In genomic region chr6:107116328-107116892, GRCh38 we compare ENCODE assay signal across 8 cellular contexts. TPM values are rescaled to one million over a fixed set of nuclear protein-coding genes. Genes with fewer than 3 reads are reported as not detected.
DNase-seq lines count a peak whose midpoint lies in the region; ATAC-seq and TF ChIP-seq lines count a peak whose summit lies in the region.

No MANE protein-coding gene starts in this region.

- H3K79me2 ChIP-seq in Karpas-422 (ENCODE audit: low read length), result peaks cover 26% of the 10 kb centered on the region

- no peaks in the 10 kb centered on the region for H4K20me1 ChIP-seq in Karpas-422 (ENCODE audit: insufficient read depth, low read depth, low read length)

- H3K9ac ChIP-seq in ES-I3 (ENCODE audit: low read depth, low read length), result peak overlapping the region; percentile 87
- H3K9ac ChIP-seq in Karpas-422 (ENCODE audit: low read length), result peak overlapping the region; percentile 47

- 1 to 3% methylated on average over 15 of the region's 15 CpGs for WGBS in lower leg skin, 2 donors
- 4% methylated on average over 15 of the region's 15 CpGs for WGBS in suprapubic skin

- no peak overlapping the region for H3K27ac Mint-ChIP-seq in central memory CD8-positive, alpha-beta T cell (ENCODE audit: low read depth)

- no peaks in the 10 kb centered on the region for H3K9me3 Mint-ChIP-seq in central memory CD8-positive, alpha-beta T cell

- H3K4me1 Mint-ChIP-seq in central memory CD8-positive, alpha-beta T cell, result peaks cover 12% of the 10 kb centered on the region

- H3K36me3 ChIP-seq in ES-I3 (ENCODE audit: insufficient read depth, low read length), result no peaks in the 10 kb centered on the region
- no peaks in the 10 kb centered on the region for H3K36me3 ChIP-seq in Karpas-422 (ENCODE audit: insufficient read depth, low read length)
- no peaks in the 10 kb centered on the region for H3K36me3 ChIP-seq in suprapubic skin

- peak overlapping the region; percentile 80 for H3K4me2 ChIP-seq in Karpas-422 (ENCODE audit: low read depth, low read length, poor library complexity, severe bottlenecking)

- intact Hi-C loops in lower leg skin (cut with DNase I; ENCODE audit: low total_unique reads), result no loop called here

- TF ChIP-seq CTCF in lower leg skin (IDR thresholded peaks at IDR 0.05) (no peak), suprapubic skin (IDR thresholded peaks at IDR 0.05) (no peak)

- H3K9me3 ChIP-seq in ES-I3 (ENCODE audit: control insufficient read depth, insufficient read depth, low read length) (no peaks in the 10 kb centered on the region), Karpas-422 (ENCODE audit: low read length) (no peaks in the 10 kb centered on the region), suprapubic skin (no peaks in the 10 kb centered on the region)

- H3K27me3 Mint-ChIP-seq in central memory CD8-positive, alpha-beta T cell, result peaks cover 14% of the 10 kb centered on the region

- TF ChIP-seq EP300 in suprapubic skin (IDR thresholded peaks at IDR 0.05), result no peak

- H3K27ac ChIP-seq in Karpas-422 (ENCODE audit: low read length) (peak overlapping the region; percentile 95), suprapubic skin (no peak overlapping the region)

- H3K36me3 Mint-ChIP-seq in central memory CD8-positive, alpha-beta T cell (ENCODE audit: insufficient read depth), result peaks cover 3% of the 10 kb centered on the region

- ATAC-seq in central memory CD8-positive, alpha-beta T cell (replicated peaks; ENCODE audit: extremely low read depth, poor library complexity, severe bottlenecking), result no peak

- H3K27me3 ChIP-seq in Karpas-422 (ENCODE audit: low read length) (no peaks in the 10 kb centered on the region), suprapubic skin (peaks cover 3% of the 10 kb centered on the region)

- peak overlapping the region; percentile 44; the same call in 1 of the 2 replicates for H2AFZ ChIP-seq in Karpas-422 (ENCODE audit: low read length)

- H3K4me1 ChIP-seq in ES-I3 (ENCODE audit: insufficient read depth, low read length), result peaks cover 22% of the 10 kb centered on the region
- H3K4me1 ChIP-seq in Karpas-422 (ENCODE audit: low read length), result peaks cover 48% of the 10 kb centered on the region
- H3K4me1 ChIP-seq in suprapubic skin, result peaks cover 23% of the 10 kb centered on the region

- H3K4me3 ChIP-seq in Karpas-422 (ENCODE audit: low read length), result peak overlapping the region; percentile 80
- H3K4me3 ChIP-seq in lower leg skin (ENCODE audit: low read depth, poor library complexity, severe bottlenecking), result peak overlapping the region; percentile 40
- H3K4me3 ChIP-seq in suprapubic skin, result peak overlapping the region; percentile 85

- DNase-seq in Karpas-422 (peak; percentile 90), lower leg skin (ENCODE audit: low spot score in 2 of 2) (peak in 1 of 2 donors; percentile 79), suprapubic skin (ENCODE audit: low spot score in 2 of 2) (peak in 1 of 2 donors; percentile 78), foreskin melanocyte (no peak), epidermal melanocyte (ENCODE audit: insufficient read length, low spot score) (no peak)
- DNase-seq in central memory CD8-positive, alpha-beta T cell (ENCODE audit: low spot score in 2 of 2), result no peak

- TF ChIP-seq POLR2A in Raji (IDR thresholded peaks at IDR 0.05; ENCODE audit: insufficient read depth, low read depth, low read length) (peak; percentile 48; the same call in 1 of the 2 replicates), lower leg skin (IDR thresholded peaks at IDR 0.05) (no peak), suprapubic skin (IDR thresholded peaks at IDR 0.05) (no peak)

- no peaks in the 10 kb centered on the region for H3K9me2 ChIP-seq in Karpas-422 (replicated peaks; ENCODE audit: insufficient read depth, low read length)

- peak overlapping the region; percentile 73 for H3K4me3 Mint-ChIP-seq in central memory CD8-positive, alpha-beta T cell

RNA-seq across cellular contexts. Expression of gene BEND3, which starts 1.1 kb away (rescaled TPM):
- 6.2 and 7.7 TPM in 2 replicates for total RNA-seq in Karpas-422 (2014; rRNA removed; shearing (Covaris generic); ENCODE audit: low replicate concordance)
- 1 to 10 TPM; 1.1 to 1.8 (median 1.4) TPM for total RNA-seq in lower leg skin
- 1 to 10 TPM; 2.1 to 2.4 (median 2.1) TPM for total RNA-seq in suprapubic skin
